Comparison of ENCODE assay signal across 8 cellular contexts in genomic region chr12:95623554-95624170, GRCh38.
DNase-seq lines count a peak whose midpoint lies in the region; ATAC-seq, FAIRE-seq and TF ChIP-seq lines count a peak whose summit lies in the region.

No MANE protein-coding gene starts in this region.

- peak; percentile 96 for ATAC-seq in HepG2
- peak; percentile 39 for ATAC-seq in stimulated activated naive CD8-positive, alpha-beta T cell treated with anti-CD3 and anti-CD28 coated beads, Interleukin-15, amount 100 ng/mL, for 72 hours
- no peak for ATAC-seq in stimulated activated memory B cell treated with anti-CD40 and anti-IgM and Interleukin-4, amounts not matched to agents 10 μg/mL and 1 μg/mL and 100 μg/mL, for 72 hours

- no peak for TF ChIP-seq POLR2A in HepG2 (IDR thresholded peaks at IDR 0.05; ENCODE audit: insufficient read depth in 1 of 2, low read depth in 2 of 2, low read length in 2 of 2)

- no peak overlapping the region for H3K4me3 ChIP-seq in colonic mucosa
- H3K4me3 ChIP-seq in HepG2 (replicated peaks in 1 of 3; ENCODE audit: insufficient read depth in 1 of 3, low read depth in 2 of 3, low read length in 3 of 3): no peak overlapping the region

- H3K27ac ChIP-seq in colonic mucosa (no peak overlapping the region), HepG2 (ENCODE audit: extremely low read length, insufficient read depth, low read length) (no peak overlapping the region)

- CTCF ChIA-PET in HEK293T (lab: Yijun Ruan, JAX) (interaction anchor here (0.6 to 1.2 kb wide), 4 partner anchors 11 to 189 kb away, joined by 3 to 4 read pairs (median 3); no protein-coding TSS in a partner anchor), HepG2 (lab: Yijun Ruan, JAX; ENCODE audit: low intra/inter-chr PET ratio, low total read pairs) (interaction anchor here (2.5 kb wide), 1 partner anchor 192 kb away, joined by 16 read pairs; no protein-coding TSS in a partner anchor)

- H3K4me1 ChIP-seq in colonic mucosa (peaks cover 4% of the 10 kb centered on the region), HepG2 (ENCODE audit: insufficient read depth, low read length) (peaks cover 14% of the 10 kb centered on the region)

- H3K9ac ChIP-seq in colonic mucosa (ENCODE audit: low read depth in 2 of 2, low read length in 2 of 2) (no peak overlapping the region), HepG2 (ENCODE audit: insufficient read depth, low read depth, low read length) (no peak overlapping the region)

- POLR2A ChIA-PET in HEK293T (lab: Yijun Ruan, JAX): no interaction called here
- POLR2A ChIA-PET in HepG2 (lab: Yijun Ruan, JAX): no interaction called here

- H3K9me3 Mint-ChIP-seq in stimulated activated naive CD8-positive, alpha-beta T cell treated with anti-CD3 and anti-CD28 coated beads, Interleukin-15, amount 100 ng/mL, for 72 hours: no peaks in the 10 kb centered on the region
- no peaks in the 10 kb centered on the region for H3K9me3 Mint-ChIP-seq in stimulated activated memory B cell treated with anti-CD40 and anti-IgM and Interleukin-4, amounts not matched to agents 10 μg/mL and 1 μg/mL and 100 μg/mL, for 72 hours

- TF ChIP-seq CTCF in colonic mucosa (IDR thresholded peaks at IDR 0.05): peak; percentile 70
- peak; percentile 85 for TF ChIP-seq CTCF in HepG2 (CRISPR knock-in tag; IDR thresholded peaks at IDR 0.05)

- TF ChIP-seq EP300 in HepG2 (IDR thresholded peaks at IDR 0.05; ENCODE audit: low read depth in 2 of 2, low read length in 2 of 2) (no peak), HepG2 (CRISPR knock-in tag; IDR thresholded peaks at IDR 0.05; ENCODE audit: borderline replicate concordance) (no peak)

- peak; percentile 51 for DNase-seq in DMS53 treated with DMSO at 0.1 percent for 48 hours (lab: John Stamatoyannopoulos, UW; ENCODE audit: unreplicated experiment)
- DNase-seq in HEK293T (ENCODE audit: extremely low spot score): peak; percentile 80
- peak; percentile 35 for DNase-seq in SK-N-DZ (ENCODE audit: low spot score)
- peak; percentile 71 for DNase-seq in colonic mucosa
- DNase-seq in HepG2 (ENCODE audit: low spot score): peak; percentile 73
- DNase-seq in stimulated activated naive CD8-positive, alpha-beta T cell treated with anti-CD3 and anti-CD28 coated beads, Interleukin-15, amount 100 ng/mL, for 72 hours: no peak
- DNase-seq in middle frontal gyrus (ENCODE audit: extremely low spot score, low spot score): no peak

- H3K36me3 ChIP-seq in colonic mucosa: no peaks in the 10 kb centered on the region
- H3K36me3 ChIP-seq in HepG2 (replicated peaks in 1 of 2; ENCODE audit: control insufficient read depth in 1 of 2, insufficient read depth in 2 of 2, low read length in 2 of 2): no peaks in the 10 kb centered on the region

- H3K4me1 Mint-ChIP-seq in stimulated activated naive CD8-positive, alpha-beta T cell treated with anti-CD3 and anti-CD28 coated beads, Interleukin-15, amount 100 ng/mL, for 72 hours: no peaks in the 10 kb centered on the region
- no peaks in the 10 kb centered on the region for H3K4me1 Mint-ChIP-seq in stimulated activated memory B cell treated with anti-CD40 and anti-IgM and Interleukin-4, amounts not matched to agents 10 μg/mL and 1 μg/mL and 100 μg/mL, for 72 hours

- peak; percentile 53 for FAIRE-seq in HepG2 (lab: Jason Lieb, UNC)

- H3K27me3 Mint-ChIP-seq in stimulated activated naive CD8-positive, alpha-beta T cell treated with anti-CD3 and anti-CD28 coated beads, Interleukin-15, amount 100 ng/mL, for 72 hours: no peaks in the 10 kb centered on the region
- peaks cover 31% of the 10 kb centered on the region for H3K27me3 Mint-ChIP-seq in stimulated activated memory B cell treated with anti-CD40 and anti-IgM and Interleukin-4, amounts not matched to agents 10 μg/mL and 1 μg/mL and 100 μg/mL, for 72 hours

- peak; percentile 48; the same call in 1 of the 2 replicates for TF ChIP-seq RAD21 in HepG2 (CRISPR knock-in tag; IDR thresholded peaks at IDR 0.05)

- no peak overlapping the region for H2AFZ ChIP-seq in HepG2 (ENCODE audit: low read length)

- H3K79me2 ChIP-seq in HepG2 (ENCODE audit: insufficient read depth, low read length): no peaks in the 10 kb centered on the region

- WGBS in HepG2 (ENCODE audit: low lambda C conversion rate): 55% methylated on average over 18 of the region's 18 CpGs

- in situ Hi-C loops in HepG2 (cut with HindIII; ENCODE audit: extremely low pct_ligation_motif_present, low pct_unique_long_range_greater_than_20kb): loop anchor here (10.0 kb wide), 1 partner anchor 181 kb away; no protein-coding TSS in a partner anchor

- intact Hi-C loops in colonic mucosa (cut with DNase I) (loop anchor here (2.0 to 10.0 kb wide), 2 partner anchors 111 to 191 kb away; no protein-coding TSS in a partner anchor), HepG2 (cut with micrococcal nuclease; ENCODE audit: unreplicated experiment) (loop anchor here (1.0 to 10.0 kb wide), 3 partner anchors 91 to 226 kb away; no protein-coding TSS in a partner anchor)

- no peak overlapping the region for H3K27ac Mint-ChIP-seq in stimulated activated naive CD8-positive, alpha-beta T cell treated with anti-CD3 and anti-CD28 coated beads, Interleukin-15, amount 100 ng/mL, for 72 hours
- H3K27ac Mint-ChIP-seq in stimulated activated memory B cell treated with anti-CD40 and anti-IgM and Interleukin-4, amounts not matched to agents 10 μg/mL and 1 μg/mL and 100 μg/mL, for 72 hours: no peak overlapping the region

- no peaks in the 10 kb centered on the region for H3K27me3 ChIP-seq in colonic mucosa
- H3K27me3 ChIP-seq in HepG2 (ENCODE audit: control insufficient read depth in 1 of 2, insufficient read depth in 2 of 2, low read length in 2 of 2): no peaks in the 10 kb centered on the region

- H3K9me3 ChIP-seq in colonic mucosa (no peaks in the 10 kb centered on the region), HepG2 (ENCODE audit: low read length) (no peaks in the 10 kb centered on the region)

- H3K4me3 Mint-ChIP-seq in stimulated activated naive CD8-positive, alpha-beta T cell treated with anti-CD3 and anti-CD28 coated beads, Interleukin-15, amount 100 ng/mL, for 72 hours: no peak overlapping the region
- no peak overlapping the region for H3K4me3 Mint-ChIP-seq in stimulated activated memory B cell treated with anti-CD40 and anti-IgM and Interleukin-4, amounts not matched to agents 10 μg/mL and 1 μg/mL and 100 μg/mL, for 72 hours

- no TSS peak for BruUV-seq in HepG2 (replicated peaks; lab: Mats Ljungman, UMichigan)

- no peak overlapping the region for H3K4me2 ChIP-seq in HepG2 (ENCODE audit: low read depth, low read length)

- H3K36me3 Mint-ChIP-seq in stimulated activated memory B cell treated with anti-CD40 and anti-IgM and Interleukin-4, amounts not matched to agents 10 μg/mL and 1 μg/mL and 100 μg/mL, for 72 hours: no peaks in the 10 kb centered on the region

- no peaks in the 10 kb centered on the region for H4K20me1 ChIP-seq in HepG2 (ENCODE audit: insufficient read depth, low read length)

TF ChIP-seq in HEK293T, 16 proteins besides CTCF, POLR2A, EP300 and RAD21:
- no peak for TF ChIP-seq PKNOX1 (IDR thresholded peaks at IDR 0.05)
- no peak for TF ChIP-seq CTBP1 (IDR thresholded peaks at IDR 0.05; ENCODE audit: borderline replicate concordance)
- no peak for TF ChIP-seq TARDBP (IDR thresholded peaks at IDR 0.05)
- TF ChIP-seq ELF4 (IDR thresholded peaks at IDR 0.05): no peak

TF ChIP-seq in HepG2, 621 proteins besides CTCF, POLR2A, EP300 and RAD21 (continues in another document):
- no peak for TF ChIP-seq ZBED4 (CRISPR knock-in tag; IDR thresholded peaks at IDR 0.05; ENCODE audit: borderline replicate concordance)

Comparison
In these comparisons a context has a peak if more than half of its experiments do, and no peak if none do; other contexts are left out.
1. DNase-seq: peak in DMS53 treated with DMSO at 0.1 percent for 48 hours (single experiment), HEK293T (single experiment), SK-N-DZ (single experiment), colonic mucosa (single experiment) and HepG2 (single experiment); none in stimulated activated naive CD8-positive, alpha-beta T cell treated with anti-CD3 and anti-CD28 coated beads, Interleukin-15, amount 100 ng/mL, for 72 hours (0 of 2) and middle frontal gyrus (single experiment).